In genomic region chr2:15560988-15561573, GRCh38 we compare ENCODE assay signal across 2 cellular contexts.
A peak's percentile ranks its signal among the peaks of the same experiment; 100 is the strongest.
TF ChIP-seq lines count a peak whose summit lies in the region.

Gene NBAS, minus strand, starts transcription at chr2:15561334. Its CDS starts 30 bp downstream, at chr2:15561304.

TF ChIP-seq in HEK293, 187 proteins besides CTCF, POLR2A, EP300 and RAD21 (continued from another document and continues in another):
- TF ChIP-seq YY2 (tag by site-specific recombination; IDR thresholded peaks at IDR 0.05): peak; percentile 82
- peak; percentile 77; the same call in 1 of the 2 replicates for TF ChIP-seq TRIM28 (IDR thresholded peaks at IDR 0.05; ENCODE audit: borderline replicate concordance, low read length)
- 0 out of 2 replicates have a peak, but pooled peaks have one; percentile 39 for TF ChIP-seq ZFHX2 (tag by site-specific recombination; conservative IDR thresholded peaks at IDR 0.05)
- no peak for TF ChIP-seq ZBTB8A (tag by site-specific recombination; IDR thresholded peaks at IDR 0.05)
- TF ChIP-seq SP3 (tag by site-specific recombination; IDR thresholded peaks at IDR 0.05): peak; percentile 62
- peak; percentile 53; the same call in 1 of the 2 replicates for TF ChIP-seq ZNF561 (tag by site-specific recombination; IDR thresholded peaks at IDR 0.05; ENCODE audit: borderline replicate concordance)
- 0 out of 2 replicates have a peak, but pooled peaks have one; percentile 17 for TF ChIP-seq PATZ1 (tag by site-specific recombination; IDR thresholded peaks at IDR 0.05)
- no peak for TF ChIP-seq ZNF391 (tag by site-specific recombination; IDR thresholded peaks at IDR 0.05; ENCODE audit: borderline replicate concordance, low read depth)
- TF ChIP-seq ZNF335 (tag by site-specific recombination; conservative IDR thresholded peaks at IDR 0.05): peak; percentile 75
- TF ChIP-seq KLF10 (tag by site-specific recombination; IDR thresholded peaks at IDR 0.05): peak; percentile 68; the same call in 1 of the 2 replicates
- TF ChIP-seq ZNF10 (tag by site-specific recombination; IDR thresholded peaks at IDR 0.05): peak; percentile 7; the same call in 1 of the 2 replicates
- no peak for TF ChIP-seq REST (tag by site-specific recombination; IDR thresholded peaks at IDR 0.05)
- peak; percentile 28; the same call in 1 of the 2 replicates for TF ChIP-seq ZNF2 (tag by site-specific recombination; IDR thresholded peaks at IDR 0.05)
- TF ChIP-seq KLF8 (tag by site-specific recombination; IDR thresholded peaks at IDR 0.05): 0 out of 2 replicates have a peak, but pooled peaks have one; percentile 28
- peak; percentile 33; the same call in 1 of the 2 replicates for TF ChIP-seq ZNF692 (tag by site-specific recombination; IDR thresholded peaks at IDR 0.05)
- TF ChIP-seq ZSCAN30 (tag by site-specific recombination; IDR thresholded peaks at IDR 0.05): 0 out of 2 replicates have a peak, but pooled peaks have one; percentile 15
- TF ChIP-seq HOXC10 (CRISPR knock-in tag; IDR thresholded peaks at IDR 0.05): 0 out of 2 replicates have a peak, but pooled peaks have one; percentile 45
- no peak for TF ChIP-seq RBAK (tag by site-specific recombination; IDR thresholded peaks at IDR 0.05)
- TF ChIP-seq ZNF350 (tag by site-specific recombination; IDR thresholded peaks at IDR 0.05): no peak
- no peak for TF ChIP-seq ZNF138 (tag by site-specific recombination; IDR thresholded peaks at IDR 0.05; ENCODE audit: borderline replicate concordance)
- TF ChIP-seq ZNF114 (tag by site-specific recombination; IDR thresholded peaks at IDR 0.05): no peak
- TF ChIP-seq ZBTB20 (tag by site-specific recombination; IDR thresholded peaks at IDR 0.05): no peak
- TF ChIP-seq, protein P1, sequence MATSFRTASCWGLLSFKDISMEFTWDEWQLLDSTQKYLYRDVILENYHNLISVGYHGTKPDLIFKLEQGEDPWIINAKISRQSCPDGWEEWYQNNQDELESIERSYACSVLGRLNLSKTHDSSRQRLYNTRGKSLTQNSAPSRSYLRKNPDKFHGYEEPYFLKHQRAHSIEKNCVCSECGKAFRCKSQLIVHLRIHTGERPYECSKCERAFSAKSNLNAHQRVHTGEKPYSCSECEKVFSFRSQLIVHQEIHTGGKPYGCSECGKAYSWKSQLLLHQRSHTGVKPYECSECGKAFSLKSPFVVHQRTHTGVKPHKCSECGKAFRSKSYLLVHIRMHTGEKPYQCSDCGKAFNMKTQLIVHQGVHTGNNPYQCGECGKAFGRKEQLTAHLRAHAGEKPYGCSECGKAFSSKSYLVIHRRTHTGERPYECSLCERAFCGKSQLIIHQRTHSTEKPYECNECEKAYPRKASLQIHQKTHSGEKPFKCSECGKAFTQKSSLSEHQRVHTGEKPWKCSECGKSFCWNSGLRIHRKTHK (tag by site-specific recombination; IDR thresholded peaks at IDR 0.05): no peak
- no peak for TF ChIP-seq ZNF239 (tag by site-specific recombination; IDR thresholded peaks at IDR 0.05)

TF ChIP-seq in SK-N-SH, 30 proteins besides CTCF, POLR2A, EP300 and RAD21 (continued from another document):
- TF ChIP-seq REST (IDR thresholded peaks at IDR 0.05; ENCODE audit: low read depth, low read length) (peak; percentile 82), FOXM1 (IDR thresholded peaks at IDR 0.05; ENCODE audit: low read depth) (no peak), MXI1 (IDR thresholded peaks at IDR 0.05; ENCODE audit: low read depth, low read length) (peak; percentile 93), RCOR1 (IDR thresholded peaks at IDR 0.05; ENCODE audit: low read length) (peak; percentile 74; the same call in 1 of the 2 replicates), CHD2 (IDR thresholded peaks at IDR 0.05; ENCODE audit: low read length, partially characterized antibody) (peak; percentile 89), FOSL2 (IDR thresholded peaks at IDR 0.05; ENCODE audit: borderline replicate concordance, low read depth) (no peak), PBX3 (IDR thresholded peaks at IDR 0.05) (peak; percentile 51; the same call in 1 of the 2 replicates), SIN3A (IDR thresholded peaks at IDR 0.05; ENCODE audit: borderline replicate concordance, low read depth, low read length) (peak; percentile 98), YY1 (IDR thresholded peaks at IDR 0.05; ENCODE audit: low read depth) (peak; percentile 97), GATA2 (CRISPR knock-in tag; IDR thresholded peaks at IDR 0.05) (no peak), POLR2AphosphoS5 (IDR thresholded peaks at IDR 0.05; ENCODE audit: low read depth, low read length) (peak; percentile 91), FOXJ3 (CRISPR knock-in tag; IDR thresholded peaks at IDR 0.05) (0 out of 2 replicates have a peak, but pooled peaks have one; percentile 30)
- TF ChIP-seq, protein P2, sequence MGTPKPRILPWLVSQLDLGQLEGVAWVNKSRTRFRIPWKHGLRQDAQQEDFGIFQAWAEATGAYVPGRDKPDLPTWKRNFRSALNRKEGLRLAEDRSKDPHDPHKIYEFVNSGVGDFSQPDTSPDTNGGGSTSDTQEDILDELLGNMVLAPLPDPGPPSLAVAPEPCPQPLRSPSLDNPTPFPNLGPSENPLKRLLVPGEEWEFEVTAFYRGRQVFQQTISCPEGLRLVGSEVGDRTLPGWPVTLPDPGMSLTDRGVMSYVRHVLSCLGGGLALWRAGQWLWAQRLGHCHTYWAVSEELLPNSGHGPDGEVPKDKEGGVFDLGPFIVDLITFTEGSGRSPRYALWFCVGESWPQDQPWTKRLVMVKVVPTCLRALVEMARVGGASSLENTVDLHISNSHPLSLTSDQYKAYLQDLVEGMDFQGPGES (IDR thresholded peaks at IDR 0.05; ENCODE audit: low read depth, low read length): no peak
- TF ChIP-seq, protein P3, sequence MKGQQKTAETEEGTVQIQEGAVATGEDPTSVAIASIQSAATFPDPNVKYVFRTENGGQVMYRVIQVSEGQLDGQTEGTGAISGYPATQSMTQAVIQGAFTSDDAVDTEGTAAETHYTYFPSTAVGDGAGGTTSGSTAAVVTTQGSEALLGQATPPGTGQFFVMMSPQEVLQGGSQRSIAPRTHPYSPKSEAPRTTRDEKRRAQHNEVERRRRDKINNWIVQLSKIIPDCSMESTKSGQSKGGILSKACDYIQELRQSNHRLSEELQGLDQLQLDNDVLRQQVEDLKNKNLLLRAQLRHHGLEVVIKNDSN (IDR thresholded peaks at IDR 0.05; ENCODE audit: borderline replicate concordance, low read depth): no peak
